1 cellular context compared by ENCODE assay signal in the genomic region with DNA sequence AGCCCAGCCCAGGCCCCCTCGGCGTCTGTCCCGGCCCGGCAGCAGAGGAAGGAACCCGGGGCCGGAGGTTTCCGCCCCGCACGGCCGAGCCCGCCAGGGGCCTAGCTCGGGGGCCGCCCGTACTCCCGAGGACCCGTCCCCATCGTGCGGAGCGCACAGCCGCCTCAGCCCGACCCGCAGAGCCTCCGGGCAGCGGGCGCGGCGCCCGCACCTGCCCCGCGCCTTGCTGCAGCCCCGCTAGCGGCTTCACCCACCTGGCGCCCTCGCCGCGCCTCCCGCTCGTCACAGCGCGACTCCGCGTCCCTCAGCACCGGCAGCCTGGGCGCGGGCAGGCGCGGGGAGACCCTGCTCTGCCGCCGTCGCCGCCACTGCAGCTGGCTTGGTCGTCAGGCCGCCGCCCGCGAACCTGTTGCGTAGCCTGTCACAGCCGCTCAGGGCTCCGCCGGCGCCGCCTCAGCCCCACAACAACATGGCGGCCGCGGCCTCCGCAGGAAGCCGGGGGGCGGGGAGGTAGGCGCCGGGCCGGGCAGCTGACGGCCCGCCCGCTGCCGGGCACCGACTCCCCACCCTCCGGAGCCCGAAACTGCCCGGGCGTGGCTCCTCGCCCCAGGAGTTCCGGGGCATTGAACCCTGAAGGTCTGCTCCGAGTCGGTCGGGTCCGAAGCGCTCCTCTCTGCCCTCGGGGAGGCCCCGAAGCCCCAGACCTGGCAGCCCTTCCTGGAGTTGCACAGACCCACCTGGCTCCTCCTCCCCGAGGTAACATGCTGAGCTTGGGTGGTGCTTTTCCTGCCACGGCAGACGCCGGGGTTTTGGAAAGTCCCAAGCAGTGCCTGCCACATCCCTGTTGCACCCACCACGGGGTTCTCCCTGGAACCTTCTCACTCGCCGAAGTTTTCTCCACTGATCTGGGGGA.
TF ChIP-seq lines count a peak whose summit lies in the region.

A gene (minus strand): TSS at position 487 of the 913 bp plus-strand sequence. CDS start 32,454 bp downstream, outside the sequence.

TF ChIP-seq in GM12878, 131 proteins besides CTCF, POLR2A, EP300 and RAD21 (continued from another document):
- TF ChIP-seq, protein P1, sequence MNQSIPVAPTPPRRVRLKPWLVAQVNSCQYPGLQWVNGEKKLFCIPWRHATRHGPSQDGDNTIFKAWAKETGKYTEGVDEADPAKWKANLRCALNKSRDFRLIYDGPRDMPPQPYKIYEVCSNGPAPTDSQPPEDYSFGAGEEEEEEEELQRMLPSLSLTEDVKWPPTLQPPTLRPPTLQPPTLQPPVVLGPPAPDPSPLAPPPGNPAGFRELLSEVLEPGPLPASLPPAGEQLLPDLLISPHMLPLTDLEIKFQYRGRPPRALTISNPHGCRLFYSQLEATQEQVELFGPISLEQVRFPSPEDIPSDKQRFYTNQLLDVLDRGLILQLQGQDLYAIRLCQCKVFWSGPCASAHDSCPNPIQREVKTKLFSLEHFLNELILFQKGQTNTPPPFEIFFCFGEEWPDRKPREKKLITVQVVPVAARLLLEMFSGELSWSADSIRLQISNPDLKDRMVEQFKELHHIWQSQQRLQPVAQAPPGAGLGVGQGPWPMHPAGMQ (IDR thresholded peaks at IDR 0.05; ENCODE audit: borderline replicate concordance) = no peak
- TF ChIP-seq, protein P2, sequence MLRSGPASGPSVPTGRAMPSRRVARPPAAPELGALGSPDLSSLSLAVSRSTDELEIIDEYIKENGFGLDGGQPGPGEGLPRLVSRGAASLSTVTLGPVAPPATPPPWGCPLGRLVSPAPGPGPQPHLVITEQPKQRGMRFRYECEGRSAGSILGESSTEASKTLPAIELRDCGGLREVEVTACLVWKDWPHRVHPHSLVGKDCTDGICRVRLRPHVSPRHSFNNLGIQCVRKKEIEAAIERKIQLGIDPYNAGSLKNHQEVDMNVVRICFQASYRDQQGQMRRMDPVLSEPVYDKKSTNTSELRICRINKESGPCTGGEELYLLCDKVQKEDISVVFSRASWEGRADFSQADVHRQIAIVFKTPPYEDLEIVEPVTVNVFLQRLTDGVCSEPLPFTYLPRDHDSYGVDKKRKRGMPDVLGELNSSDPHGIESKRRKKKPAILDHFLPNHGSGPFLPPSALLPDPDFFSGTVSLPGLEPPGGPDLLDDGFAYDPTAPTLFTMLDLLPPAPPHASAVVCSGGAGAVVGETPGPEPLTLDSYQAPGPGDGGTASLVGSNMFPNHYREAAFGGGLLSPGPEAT (IDR thresholded peaks at IDR 0.05; ENCODE audit: low read depth) = peak; percentile 97
- TF ChIP-seq LARP7 (IDR thresholded peaks at IDR 0.05) (peak; percentile 94; the same call in 1 of the 2 replicates), GATAD2B (conservative IDR thresholded peaks at IDR 0.05; ENCODE audit: low read depth) (peak; percentile 81; the same call in 1 of the 2 replicates), NR2F1 (conservative IDR thresholded peaks at IDR 0.05) (peak; percentile 80), SMAD1 (IDR thresholded peaks at IDR 0.05; ENCODE audit: low read depth, partially characterized antibody) (no peak), EED (IDR thresholded peaks at IDR 0.05; ENCODE audit: low read depth) (peak; percentile 92), NBN (IDR thresholded peaks at IDR 0.05) (0 out of 2 replicates have a peak, but pooled peaks have one; percentile 58), NR2C2 (IDR thresholded peaks at IDR 0.05; ENCODE audit: borderline replicate concordance, control insufficient read depth, insufficient read length, low read depth) (no peak), SIN3A (IDR thresholded peaks at IDR 0.05; ENCODE audit: low read depth, low read length) (0 out of 2 replicates have a peak, but pooled peaks have one; percentile 21), GABPA (IDR thresholded peaks at IDR 0.05; ENCODE audit: low read depth) (no peak), MEF2B (IDR thresholded peaks at IDR 0.05; ENCODE audit: partially characterized antibody, poor library complexity, severe bottlenecking) (peak; percentile 43), KAT2A (conservative IDR thresholded peaks at IDR 0.05; ENCODE audit: control insufficient read depth, low read depth, low read length) (no peak), ZZZ3 (IDR thresholded peaks at IDR 0.05; ENCODE audit: control insufficient read depth, insufficient read length, low read depth) (no peak), WRNIP1 (IDR thresholded peaks at IDR 0.05; ENCODE audit: borderline replicate concordance, low read depth, low read length) (no peak), RFX5 (IDR thresholded peaks at IDR 0.05; ENCODE audit: low read depth, low read length) (no peak), IRF4 (IDR thresholded peaks at IDR 0.05; ENCODE audit: low read depth, low read length) (no peak), CHD2 (IDR thresholded peaks at IDR 0.05; ENCODE audit: borderline replicate concordance, low read depth, low read length) (0 out of 2 replicates have a peak, but pooled peaks have one; percentile 63), TBL1XR1 (IDR thresholded peaks at IDR 0.05; ENCODE audit: low read depth, low read length) (no peak), YY1 (IDR thresholded peaks at IDR 0.05; ENCODE audit: low read depth, low read length) (peak; percentile 98), TCF12 (IDR thresholded peaks at IDR 0.05; ENCODE audit: low read depth, low read length) (peak; percentile 41), SRF (IDR thresholded peaks at IDR 0.05; ENCODE audit: low read depth in 2 of 2, low read length in 2 of 2) (no peak), FOXK2 (IDR thresholded peaks at IDR 0.05) (no peak), TARDBP (IDR thresholded peaks at IDR 0.05; ENCODE audit: borderline replicate concordance) (no peak)
- TF ChIP-seq, protein P3, sequence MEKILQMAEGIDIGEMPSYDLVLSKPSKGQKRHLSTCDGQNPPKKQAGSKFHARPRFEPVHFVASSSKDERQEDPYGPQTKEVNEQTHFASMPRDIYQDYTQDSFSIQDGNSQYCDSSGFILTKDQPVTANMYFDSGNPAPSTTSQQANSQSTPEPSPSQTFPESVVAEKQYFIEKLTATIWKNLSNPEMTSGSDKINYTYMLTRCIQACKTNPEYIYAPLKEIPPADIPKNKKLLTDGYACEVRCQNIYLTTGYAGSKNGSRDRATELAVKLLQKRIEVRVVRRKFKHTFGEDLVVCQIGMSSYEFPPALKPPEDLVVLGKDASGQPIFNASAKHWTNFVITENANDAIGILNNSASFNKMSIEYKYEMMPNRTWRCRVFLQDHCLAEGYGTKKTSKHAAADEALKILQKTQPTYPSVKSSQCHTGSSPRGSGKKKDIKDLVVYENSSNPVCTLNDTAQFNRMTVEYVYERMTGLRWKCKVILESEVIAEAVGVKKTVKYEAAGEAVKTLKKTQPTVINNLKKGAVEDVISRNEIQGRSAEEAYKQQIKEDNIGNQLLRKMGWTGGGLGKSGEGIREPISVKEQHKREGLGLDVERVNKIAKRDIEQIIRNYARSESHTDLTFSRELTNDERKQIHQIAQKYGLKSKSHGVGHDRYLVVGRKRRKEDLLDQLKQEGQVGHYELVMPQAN (conservative IDR thresholded peaks at IDR 0.05) = peak; percentile 81
- TF ChIP-seq, protein P4, sequence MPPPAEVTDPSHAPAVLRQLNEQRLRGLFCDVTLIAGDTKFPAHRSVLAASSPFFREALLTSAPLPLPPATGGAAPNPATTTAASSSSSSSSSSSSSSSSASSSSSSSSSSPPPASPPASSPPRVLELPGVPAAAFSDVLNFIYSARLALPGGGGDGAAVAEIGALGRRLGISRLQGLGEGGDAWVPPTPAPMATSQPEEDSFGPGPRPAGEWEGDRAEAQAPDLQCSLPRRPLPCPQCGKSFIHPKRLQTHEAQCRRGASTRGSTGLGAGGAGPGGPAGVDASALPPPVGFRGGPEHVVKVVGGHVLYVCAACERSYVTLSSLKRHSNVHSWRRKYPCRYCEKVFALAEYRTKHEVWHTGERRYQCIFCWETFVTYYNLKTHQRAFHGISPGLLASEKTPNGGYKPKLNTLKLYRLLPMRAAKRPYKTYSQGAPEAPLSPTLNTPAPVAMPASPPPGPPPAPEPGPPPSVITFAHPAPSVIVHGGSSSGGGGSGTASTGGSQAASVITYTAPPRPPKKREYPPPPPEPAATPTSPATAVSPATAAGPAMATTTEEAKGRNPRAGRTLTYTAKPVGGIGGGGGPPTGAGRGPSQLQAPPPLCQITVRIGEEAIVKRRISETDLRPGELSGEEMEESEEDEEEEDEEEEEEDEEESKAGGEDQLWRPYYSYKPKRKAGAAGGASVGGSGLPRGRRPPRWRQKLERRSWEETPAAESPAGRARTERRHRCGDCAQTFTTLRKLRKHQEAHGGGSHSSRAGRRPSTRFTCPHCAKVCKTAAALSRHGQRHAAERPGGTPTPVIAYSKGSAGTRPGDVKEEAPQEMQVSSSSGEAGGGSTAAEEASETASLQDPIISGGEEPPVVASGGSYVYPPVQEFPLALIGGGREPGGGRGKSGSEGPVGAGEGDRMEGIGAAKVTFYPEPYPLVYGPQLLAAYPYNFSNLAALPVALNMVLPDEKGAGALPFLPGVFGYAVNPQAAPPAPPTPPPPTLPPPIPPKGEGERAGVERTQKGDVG (CRISPR knock-in tag; IDR thresholded peaks at IDR 0.05) = no peak
- TF ChIP-seq, protein P5, sequence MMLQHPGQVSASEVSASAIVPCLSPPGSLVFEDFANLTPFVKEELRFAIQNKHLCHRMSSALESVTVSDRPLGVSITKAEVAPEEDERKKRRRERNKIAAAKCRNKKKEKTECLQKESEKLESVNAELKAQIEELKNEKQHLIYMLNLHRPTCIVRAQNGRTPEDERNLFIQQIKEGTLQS (IDR thresholded peaks at IDR 0.05; ENCODE audit: borderline replicate concordance, extremely low read depth, low read depth, low read length) = no peak
- TF ChIP-seq, protein P6, sequence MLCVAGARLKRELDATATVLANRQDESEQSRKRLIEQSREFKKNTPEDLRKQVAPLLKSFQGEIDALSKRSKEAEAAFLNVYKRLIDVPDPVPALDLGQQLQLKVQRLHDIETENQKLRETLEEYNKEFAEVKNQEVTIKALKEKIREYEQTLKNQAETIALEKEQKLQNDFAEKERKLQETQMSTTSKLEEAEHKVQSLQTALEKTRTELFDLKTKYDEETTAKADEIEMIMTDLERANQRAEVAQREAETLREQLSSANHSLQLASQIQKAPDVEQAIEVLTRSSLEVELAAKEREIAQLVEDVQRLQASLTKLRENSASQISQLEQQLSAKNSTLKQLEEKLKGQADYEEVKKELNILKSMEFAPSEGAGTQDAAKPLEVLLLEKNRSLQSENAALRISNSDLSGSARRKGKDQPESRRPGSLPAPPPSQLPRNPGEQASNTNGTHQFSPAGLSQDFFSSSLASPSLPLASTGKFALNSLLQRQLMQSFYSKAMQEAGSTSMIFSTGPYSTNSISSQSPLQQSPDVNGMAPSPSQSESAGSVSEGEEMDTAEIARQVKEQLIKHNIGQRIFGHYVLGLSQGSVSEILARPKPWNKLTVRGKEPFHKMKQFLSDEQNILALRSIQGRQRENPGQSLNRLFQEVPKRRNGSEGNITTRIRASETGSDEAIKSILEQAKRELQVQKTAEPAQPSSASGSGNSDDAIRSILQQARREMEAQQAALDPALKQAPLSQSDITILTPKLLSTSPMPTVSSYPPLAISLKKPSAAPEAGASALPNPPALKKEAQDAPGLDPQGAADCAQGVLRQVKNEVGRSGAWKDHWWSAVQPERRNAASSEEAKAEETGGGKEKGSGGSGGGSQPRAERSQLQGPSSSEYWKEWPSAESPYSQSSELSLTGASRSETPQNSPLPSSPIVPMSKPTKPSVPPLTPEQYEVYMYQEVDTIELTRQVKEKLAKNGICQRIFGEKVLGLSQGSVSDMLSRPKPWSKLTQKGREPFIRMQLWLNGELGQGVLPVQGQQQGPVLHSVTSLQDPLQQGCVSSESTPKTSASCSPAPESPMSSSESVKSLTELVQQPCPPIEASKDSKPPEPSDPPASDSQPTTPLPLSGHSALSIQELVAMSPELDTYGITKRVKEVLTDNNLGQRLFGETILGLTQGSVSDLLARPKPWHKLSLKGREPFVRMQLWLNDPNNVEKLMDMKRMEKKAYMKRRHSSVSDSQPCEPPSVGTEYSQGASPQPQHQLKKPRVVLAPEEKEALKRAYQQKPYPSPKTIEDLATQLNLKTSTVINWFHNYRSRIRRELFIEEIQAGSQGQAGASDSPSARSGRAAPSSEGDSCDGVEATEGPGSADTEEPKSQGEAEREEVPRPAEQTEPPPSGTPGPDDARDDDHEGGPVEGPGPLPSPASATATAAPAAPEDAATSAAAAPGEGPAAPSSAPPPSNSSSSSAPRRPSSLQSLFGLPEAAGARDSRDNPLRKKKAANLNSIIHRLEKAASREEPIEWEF (IDR thresholded peaks at IDR 0.05; ENCODE audit: insufficient replicate concordance, low read depth, low read length) = no peak
TF ChIP-seq in GM12878: peak in this region for 44.
